Comparison of ENCODE assay signal across 12 cellular contexts in the genomic region with DNA sequence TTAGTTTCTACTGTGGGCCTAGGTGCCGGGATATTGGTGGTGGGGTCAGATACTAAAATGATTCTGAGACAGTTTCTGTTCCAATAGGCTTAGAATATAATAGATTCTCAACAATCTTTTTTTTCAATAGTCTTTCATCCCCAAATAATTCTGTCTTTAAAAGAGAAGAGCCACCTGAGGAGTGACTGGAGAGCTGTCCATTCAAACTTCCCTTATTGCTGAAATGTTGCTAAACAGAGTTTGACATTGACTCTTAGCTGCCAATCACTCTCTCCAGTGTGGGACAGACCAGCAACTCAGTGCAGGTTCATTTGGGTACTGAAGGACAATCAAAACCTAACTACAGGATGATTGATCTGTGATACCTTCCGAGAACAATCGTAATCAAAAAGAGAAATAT. TPM values are rescaled to one million over a fixed set of nuclear protein-coding genes. Genes with fewer than 3 reads are reported as not detected.
A peak's percentile ranks its signal among the peaks of the same experiment; 100 is the strongest.
DNase-seq lines count a peak whose midpoint lies in the region; ATAC-seq and TF ChIP-seq lines count a peak whose summit lies in the region.
"Had no signal": no experiment of that assay in that cellular context is flagged by ENCODE, and none has a peak within 500 bp of the region (broad histone marks: within the 10 kb centered on the region; RNA-seq: fewer than 3 reads in every experiment).

No MANE protein-coding gene starts in this region.

- peak overlapping the region; percentile 18 for H3K27ac ChIP-seq in brain microvascular endothelial cell
- no peak overlapping the region for H3K27ac ChIP-seq in CD4-positive, alpha-beta T cell (ENCODE audit: low read depth, low read length)
- H3K27ac ChIP-seq in upper lobe of right lung: no peak overlapping the region

- TF ChIP-seq CTCF in brain microvascular endothelial cell (IDR thresholded peaks at IDR 0.05; ENCODE audit: low read depth, low read length, missing control alignments) (no peak), upper lobe of right lung (IDR thresholded peaks at IDR 0.05) (no peak)
- no peak for TF ChIP-seq CTCF in CD4-positive, alpha-beta T cell (IDR thresholded peaks at IDR 0.05)

- CTCF ChIA-PET in CD4-positive, alpha-beta T cell (lab: Charles Lee): no interaction called here

- H3K4me3 Mint-ChIP-seq in CD4-positive, alpha-beta T cell: no peak overlapping the region
- H3K4me3 Mint-ChIP-seq: activated naive CD4-positive, alpha-beta T cell treated with anti-CD3 and anti-CD28 coated beads for 36 hours; stimulated activated effector memory CD8-positive, alpha-beta T cell treated with anti-CD3 and anti-CD28 coated beads, Interleukin-12 subunit alpha, Interleukin-12 subunit beta, amount 100 ng/mL, for 72 hours had no signal

- H3K27me3 Mint-ChIP-seq in CD4-positive, alpha-beta T cell: peaks cover 12% of the 10 kb centered on the region

- peak; percentile 32 for ATAC-seq in GM18498 (IDR thresholded peaks at IDR 0.05; ENCODE audit: unreplicated experiment)
- ATAC-seq in GM21381 (IDR thresholded peaks at IDR 0.05; ENCODE audit: unreplicated experiment): peak; percentile 21
- peak; percentile 9 for ATAC-seq in HG03097 (IDR thresholded peaks at IDR 0.05; ENCODE audit: low FRiP score, unreplicated experiment)
- no peak for ATAC-seq in CD4-positive, alpha-beta T cell (ENCODE audit: poor library complexity)
- no peak for ATAC-seq in upper lobe of right lung
- ATAC-seq: SK-N-SH treated with all-trans-retinoic acid at 6 μM for 48 hours had no signal

- H3K36me3 ChIP-seq in brain microvascular endothelial cell (replicated peaks): no peaks in the 10 kb centered on the region
- H3K36me3 ChIP-seq in upper lobe of right lung: no peaks in the 10 kb centered on the region

- H3K9me3 ChIP-seq in CD4-positive, alpha-beta T cell (ENCODE audit: control insufficient read depth, low read length): peaks cover 9% of the 10 kb centered on the region
- no peaks in the 10 kb centered on the region for H3K9me3 ChIP-seq in upper lobe of right lung

- no peaks in the 10 kb centered on the region for H3K4me1 Mint-ChIP-seq in CD4-positive, alpha-beta T cell (ENCODE audit: low read depth)

- no peaks in the 10 kb centered on the region for H3K36me3 Mint-ChIP-seq in CD4-positive, alpha-beta T cell (ENCODE audit: low read depth)
- H3K36me3 Mint-ChIP-seq: stimulated activated effector memory CD8-positive, alpha-beta T cell treated with anti-CD3 and anti-CD28 coated beads, Interleukin-12 subunit alpha, Interleukin-12 subunit beta, amount 100 ng/mL, for 72 hours had no signal

- intact Hi-C loops in CD4-positive, alpha-beta T cell (cut with DNase I, micrococcal nuclease): no loop called here
- intact Hi-C loops in upper lobe of right lung (cut with DNase I): no loop called here

- in situ Hi-C loops in brain microvascular endothelial cell (cut with HindIII; ENCODE audit: low pct_ligation_motif_present, low sequenced_read_pairs): no loop called here

- H3K9me3 Mint-ChIP-seq in CD4-positive, alpha-beta T cell: peaks cover 9% of the 10 kb centered on the region
- H3K9me3 Mint-ChIP-seq: stimulated activated effector memory CD8-positive, alpha-beta T cell treated with anti-CD3 and anti-CD28 coated beads, Interleukin-12 subunit alpha, Interleukin-12 subunit beta, amount 100 ng/mL, for 72 hours had no signal

- H3K27ac Mint-ChIP-seq in CD4-positive, alpha-beta T cell: no peak overlapping the region
- H3K27ac Mint-ChIP-seq: activated naive CD4-positive, alpha-beta T cell treated with anti-CD3 and anti-CD28 coated beads for 36 hours; stimulated activated effector memory CD8-positive, alpha-beta T cell treated with anti-CD3 and anti-CD28 coated beads, Interleukin-12 subunit alpha, Interleukin-12 subunit beta, amount 100 ng/mL, for 72 hours had no signal

- DNase-seq in brain microvascular endothelial cell: no peak
- no peak for DNase-seq in CD4-positive, alpha-beta T cell
- no peak for DNase-seq in NCI-H2107 treated with DMSO at 0.1 percent for 48 hours (lab: John Stamatoyannopoulos, UW; ENCODE audit: unreplicated experiment)
- DNase-seq in upper lobe of right lung: no peak
- DNase-seq in COLO668 (lab: John Stamatoyannopoulos, UW; ENCODE audit: unreplicated experiment): no peak
- DNase-seq: islet precursor cell had no signal

- no peak overlapping the region for H3K4me3 ChIP-seq in brain microvascular endothelial cell (ENCODE audit: low read depth, low read length)
- no peak overlapping the region for H3K4me3 ChIP-seq in upper lobe of right lung

- H3K4me1 ChIP-seq in upper lobe of right lung: no peaks in the 10 kb centered on the region

- POLR2A ChIA-PET in CD4-positive, alpha-beta T cell (lab: Charles Lee): no interaction called here

- H3K27me3 ChIP-seq in brain microvascular endothelial cell (replicated peaks): no peaks in the 10 kb centered on the region
- H3K27me3 ChIP-seq in CD4-positive, alpha-beta T cell (ENCODE audit: control insufficient read depth, insufficient read depth, low read length): no peaks in the 10 kb centered on the region
- H3K27me3 ChIP-seq in upper lobe of right lung: no peaks in the 10 kb centered on the region

RNA-seq across cellular contexts. Expression of gene ADH7, which starts 12.4 kb away (rescaled TPM):
- total RNA-seq in CD4-positive, alpha-beta T cell: not detected
- total RNA-seq in upper lobe of right lung: not detected
- total RNA-seq: activated naive CD4-positive, alpha-beta T cell treated with anti-CD3 and anti-CD28 coated beads for 36 hours had no signal

Comparison
In these comparisons a context has a peak if more than half of its experiments do, and no peak if none do; other contexts are left out.
1. ATAC-seq: peak in GM18498 (single experiment), GM21381 (single experiment) and HG03097 (single experiment); none in CD4-positive, alpha-beta T cell (single experiment) and upper lobe of right lung (single experiment).